ENCODE assay signal across 8 cellular contexts in the genomic region with DNA sequence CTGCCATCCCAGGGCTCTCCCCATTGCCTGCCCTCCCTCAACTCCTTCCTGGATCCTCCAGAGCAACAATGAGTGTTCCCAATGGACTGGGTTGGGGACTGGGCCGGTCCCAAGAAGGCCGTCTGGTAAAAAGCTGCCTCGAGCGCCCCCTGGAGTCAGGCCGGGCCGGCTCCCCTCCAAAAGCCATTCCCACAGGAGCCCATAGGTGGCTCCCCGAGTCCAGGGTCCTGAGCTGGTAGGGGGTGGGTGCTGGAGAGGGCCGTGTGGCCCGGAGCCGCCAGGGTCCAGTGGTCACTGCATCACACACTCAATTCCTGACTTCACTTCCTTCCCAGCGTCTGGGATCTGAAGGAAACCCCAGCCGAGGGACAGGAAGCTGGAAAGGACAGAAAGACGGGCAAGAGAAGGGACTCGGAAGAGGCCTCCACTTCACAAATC. TPM values are rescaled to one million over a fixed set of nuclear protein-coding genes. Genes with fewer than 3 reads are reported as not detected.
DNase-seq lines count a peak whose midpoint lies in the region; ATAC-seq, FAIRE-seq and TF ChIP-seq lines count a peak whose summit lies in the region.

No MANE protein-coding gene starts in this region.

- peaks cover 4 to 47% (median 33%) of the 10 kb centered on the region in 9 donors for H3K4me1 ChIP-seq in heart right ventricle
- H3K4me1 ChIP-seq in rectal smooth muscle tissue (ENCODE audit: control insufficient read depth, insufficient read depth, low read length), result peaks cover 5% of the 10 kb centered on the region
- peaks cover 11% of the 10 kb centered on the region for H3K4me1 ChIP-seq in vagina

- TF ChIP-seq CTCF in heart right ventricle (IDR thresholded peaks at IDR 0.05), result peak; percentile 93 to 100 (median 98)
- TF ChIP-seq CTCF in vagina (IDR thresholded peaks at IDR 0.05), result peak; percentile 66 to 93 (median 86)

- intact Hi-C loops in heart right ventricle (cut with DNase I), result loop anchor here in 4 of 10 donors (5.0 to 10.0 kb wide), 4 partner anchors 39 to 184 kb away; partner anchors contain the start of gene IFFO2 (in 1 of the 4)
- intact Hi-C loops in vagina (cut with DNase I), result loop anchor here (5.0 kb wide), 1 partner anchor 49 kb away; no protein-coding TSS in a partner anchor

- H3K27ac ChIP-seq in heart right ventricle (peak overlapping the region; percentile 18 to 86 (median 76)), rectal smooth muscle tissue (ENCODE audit: low read depth, low read length) (peak overlapping the region; percentile 27), vagina (peak overlapping the region; percentile 31)

- peaks cover 0 to 69% (median 10%) of the 10 kb centered on the region in 9 donors for H3K36me3 ChIP-seq in heart right ventricle
- H3K36me3 ChIP-seq in rectal smooth muscle tissue (ENCODE audit: control insufficient read depth, insufficient read depth, low read length), result peaks cover 22% of the 10 kb centered on the region
- H3K36me3 ChIP-seq in vagina, result peaks cover 0 to 59% of the 10 kb centered on the region in 2 donors

- 15 to 16% methylated on average over 14 of the region's 14 CpGs for WGBS in heart right ventricle, 2 donors

- H3K4me3 ChIP-seq in heart right ventricle, result no peak overlapping the region
- no peak overlapping the region for H3K4me3 ChIP-seq in rectal smooth muscle tissue (ENCODE audit: low read length)
- H3K4me3 ChIP-seq in vagina, result no peak overlapping the region

- peak; percentile 86 to 95 (median 90) for ATAC-seq in heart right ventricle
- no peak for ATAC-seq in HG03039 (IDR thresholded peaks at IDR 0.05; ENCODE audit: unreplicated experiment)

- no peak for TF ChIP-seq POLR2A in vagina (IDR thresholded peaks at IDR 0.05)

- H3K27me3 ChIP-seq in heart right ventricle (no peaks in the 10 kb centered on the region), rectal smooth muscle tissue (ENCODE audit: control insufficient read depth, insufficient read depth, low read length) (no peaks in the 10 kb centered on the region), vagina (no peaks in the 10 kb centered on the region)

- in situ Hi-C loops in KBM-7 (cut with MboI; ENCODE audit: low pct_unique_long_range_greater_than_20kb, low sequenced_read_pairs), result loop anchor here (25.0 kb wide), 1 partner anchor 174 kb away; no protein-coding TSS in a partner anchor

- H3K9ac ChIP-seq in rectal smooth muscle tissue (ENCODE audit: low read length), result no peak overlapping the region

- FAIRE-seq in G401.6 (lab: Jason Lieb, UNC), result peak; percentile 67

- DNase-seq in KBM-7, result peak; percentile 83
- DNase-seq in SW480 (ENCODE audit: low spot score), result peak; percentile 57
- peak; percentile 58 for DNase-seq in activated naive CD8-positive, alpha-beta T cell treated with anti-CD3 and anti-CD28 coated beads, Interleukin-2, amount 50 U/mL, for 16 hours (ENCODE audit: low read depth, low spot score)
- peak; percentile 85 to 89 for DNase-seq in heart right ventricle
- DNase-seq in vagina (ENCODE audit: extremely low spot score in 2 of 2), result no peak

- H3K9me3 ChIP-seq in heart right ventricle (no peaks in the 10 kb centered on the region), vagina (no peaks in the 10 kb centered on the region)

RNA-seq across cellular contexts. Expression of gene ALDH4A1, which starts 10.7 kb away (rescaled TPM):
- total RNA-seq in heart right ventricle, result 10 to 100 TPM; 18.5 to 60.8 (median 44.7) TPM
- polyA plus RNA-seq in heart right ventricle, result 10 to 100 TPM; 12.7 to 24.0 TPM
- total RNA-seq in vagina, result 39.5 TPM

RNA-seq across cellular contexts. Expression of gene IFFO2, which starts 43.4 kb away (rescaled TPM):
- total RNA-seq in heart right ventricle, result 1 to 10 TPM; 3.2 to 8.2 (median 4.7) TPM
- 1 to 10 TPM; 2.2 to 2.3 TPM for polyA plus RNA-seq in heart right ventricle
- 34.6 TPM for total RNA-seq in vagina

RNA-seq across cellular contexts. Expression of gene TAS1R2, which starts 53.6 kb away (rescaled TPM):
- total RNA-seq in heart right ventricle (not detected), vagina (0.98 TPM)
- polyA plus RNA-seq in heart right ventricle, result not detected

Comparison
In these comparisons a context has a peak if more than half of its experiments do, and no peak if none do; other contexts are left out.
1. DNase-seq: peak in KBM-7 (single experiment), SW480 (single experiment), activated naive CD8-positive, alpha-beta T cell treated with anti-CD3 and anti-CD28 coated beads, Interleukin-2, amount 50 U/mL, for 16 hours (single experiment) and heart right ventricle (2 of 2); none in vagina (0 of 2).
2. Peak in every context shown above with its lines, with median percentiles within 50 percentile points of each other: H3K27ac ChIP-seq.